ENCODE assay signal across 21 cellular contexts in genomic region chr2:44570149-44570678, GRCh38.
"Had no signal": no experiment of that assay in that cellular context is flagged by ENCODE, and none has a peak within 500 bp of the region (broad histone marks: within the 10 kb centered on the region; RNA-seq: fewer than 3 reads in every experiment).

No MANE protein-coding gene starts in this region.

- DNase-seq: activated CD4-positive, alpha-beta memory T cell treated with anti-CD3 and anti-CD28 coated beads, Interleukin-2, amount 10 ng/mL, durations not matched to agents 7 days and 5 days; activated CD4-positive, alpha-beta T cell treated with anti-CD3 and anti-CD28 coated beads, Interleukin-2, amount 10 ng/mL, durations not matched to agents 24 days and 14 days; activated effector memory CD4-positive, alpha-beta T cell treated with anti-CD3 and anti-CD28 coated beads, Interleukin-2, amount 50 U/mL, for 16 hours; activated naive CD4-positive, alpha-beta T cell treated with anti-CD3 and anti-CD28 coated beads, Interleukin-2, amount 50 U/mL, for 16 hours; activated T-cell treated with anti-CD3 and anti-CD28 coated beads, Interleukin-2, amount 50 U/mL, for 72 hours; adrenal gland; foreskin melanocyte; immature natural killer cell; ovary; stimulated activated CD4-positive, alpha-beta T cell treated with anti-CD3 and anti-CD28 coated beads, Interleukin-2, amount 100 ng/mL, for 48 hours; stimulated activated naive CD4-positive, alpha-beta T cell treated with Interleukin-2 at 50 U/mL for 16 hours; T-helper 1 cell; T-helper 9 cell; upper lobe of left lung had no signal

- H3K27me3 ChIP-seq: adrenal gland, neutrophil, ovary, upper lobe of left lung had no signal

- H3K27me3 Mint-ChIP-seq: activated CD4-positive, alpha-beta memory T cell treated with anti-CD3 and anti-CD28 coated beads, Interleukin-2, amount 10 ng/mL, durations not matched to agents 7 days and 5 days; memory B cell had no signal

- H3K27ac Mint-ChIP-seq: activated CD4-positive, alpha-beta memory T cell treated with anti-CD3 and anti-CD28 coated beads, Interleukin-2, amount 10 ng/mL, durations not matched to agents 7 days and 5 days; activated CD4-positive, alpha-beta T cell treated with anti-CD3 and anti-CD28 coated beads, Interleukin-2, amount 10 ng/mL, durations not matched to agents 24 days and 14 days; immature natural killer cell; memory B cell; nephron had no signal

- H3K9me3 Mint-ChIP-seq: activated CD4-positive, alpha-beta memory T cell treated with anti-CD3 and anti-CD28 coated beads, Interleukin-2, amount 10 ng/mL, durations not matched to agents 7 days and 5 days; activated CD4-positive, alpha-beta T cell treated with anti-CD3 and anti-CD28 coated beads, Interleukin-2, amount 10 ng/mL, durations not matched to agents 24 days and 14 days; activated T-cell treated with anti-CD3 and anti-CD28 coated beads, Interleukin-2, amount 50 U/mL, for 72 hours; immature natural killer cell; memory B cell; nephron had no signal

- H3K4me3 Mint-ChIP-seq: activated CD4-positive, alpha-beta memory T cell treated with anti-CD3 and anti-CD28 coated beads, Interleukin-2, amount 10 ng/mL, durations not matched to agents 7 days and 5 days; activated CD4-positive, alpha-beta T cell treated with anti-CD3 and anti-CD28 coated beads, Interleukin-2, amount 10 ng/mL, durations not matched to agents 24 days and 14 days; immature natural killer cell; memory B cell; nephron had no signal

- FAIRE-seq: astrocyte had no signal

- H3K4me1 ChIP-seq: adrenal gland, prostate gland, upper lobe of left lung had no signal

- H3K4me3 ChIP-seq: adrenal gland, coronary artery, ovary, prostate gland, thoracic aorta, upper lobe of left lung had no signal

- ATAC-seq: activated T-cell treated with anti-CD3 and anti-CD28 coated beads, Interleukin-2, amount 50 U/mL, for 72 hours had no signal

- H3K36me3 ChIP-seq: adrenal gland, neutrophil, ovary, prostate gland, thoracic aorta, upper lobe of left lung had no signal

- H3K9me3 ChIP-seq: adrenal gland, neutrophil, ovary, prostate gland, thoracic aorta, upper lobe of left lung had no signal

- H3K27ac ChIP-seq: adrenal gland, coronary artery, neutrophil, ovary, prostate gland, thoracic aorta, upper lobe of left lung had no signal
